In the genomic region with DNA sequence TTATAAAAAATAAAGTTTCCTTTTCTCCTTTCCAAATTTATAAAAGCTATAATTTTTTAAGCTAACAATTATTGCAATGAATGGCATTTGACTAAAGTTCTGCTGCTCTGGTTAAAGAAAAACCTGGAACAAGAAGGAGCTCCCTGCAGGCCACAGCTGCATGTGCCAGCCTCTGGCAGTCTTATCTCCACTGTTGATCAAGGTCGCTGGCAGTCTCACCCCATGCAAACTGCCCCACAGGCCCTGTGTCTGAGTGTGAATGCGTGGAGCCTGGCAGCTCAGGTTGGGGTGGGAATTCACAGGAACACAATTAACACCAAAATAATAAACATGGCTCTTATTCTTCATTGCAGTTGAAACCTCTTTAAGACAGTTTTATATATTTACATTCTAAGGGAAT, we compare ENCODE assay signal across 21 cellular contexts. TPM values are rescaled to one million over a fixed set of nuclear protein-coding genes. Genes with fewer than 3 reads are reported as not detected.
"Had no signal": no experiment of that assay in that cellular context is flagged by ENCODE, and none has a peak within 500 bp of the region (broad histone marks: within the 10 kb centered on the region; RNA-seq: fewer than 3 reads in every experiment).

No MANE protein-coding gene starts in this region.

- H3K4me3 Mint-ChIP-seq: activated CD4-positive, alpha-beta T cell treated with anti-CD3 and anti-CD28 coated beads, Interleukin-2, amount 10 ng/mL, durations not matched to agents 24 days and 14 days; activated CD8-positive, alpha-beta T cell treated with anti-CD3 and anti-CD28 coated beads, Interleukin-2, amount 10 ng/mL, durations not matched to agents 7 days and 5 days; activated naive CD4-positive, alpha-beta T cell treated with anti-CD3 and anti-CD28 coated beads, Interleukin-2, amount 10 ng/mL, durations not matched to agents 7 days and 5 days; activated naive CD8-positive, alpha-beta T cell treated with anti-CD3 and anti-CD28 coated beads, Interleukin-2, amount 50 U/mL, for 24 hours; activated T-cell treated with anti-CD3 and anti-CD28 coated beads, Interleukin-2, amount 50 U/mL, for 4 hours; natural killer cell; stimulated activated memory B cell treated with anti-CD40 and anti-IgM and Interleukin-4, amounts not matched to agents 10 μg/mL and 1 μg/mL and 100 μg/mL, for 72 hours had no signal

- H3K36me3 ChIP-seq: breast epithelium, neutrophil, sigmoid colon, spleen, thyroid gland had no signal

- ATAC-seq: activated CD8-positive, alpha-beta T cell treated with anti-CD3 and anti-CD28 coated beads, Interleukin-2, amount 10 ng/mL, durations not matched to agents 7 days and 5 days; activated naive CD8-positive, alpha-beta T cell treated with anti-CD3 and anti-CD28 coated beads, Interleukin-2, amount 50 U/mL, for 24 hours; activated T-cell treated with anti-CD3 and anti-CD28 coated beads, Interleukin-2, amount 50 U/mL, for 4 hours; natural killer cell; stimulated activated memory B cell treated with anti-CD40 and anti-IgM and Interleukin-4, amounts not matched to agents 10 μg/mL and 1 μg/mL and 100 μg/mL, for 72 hours had no signal

- H3K4me1 ChIP-seq: breast epithelium, parathyroid adenoma, spleen, thyroid gland had no signal

- H2AFZ ChIP-seq: parathyroid adenoma had no signal

- H3K36me3 Mint-ChIP-seq: activated naive CD4-positive, alpha-beta T cell treated with anti-CD3 and anti-CD28 coated beads, Interleukin-2, amount 10 ng/mL, durations not matched to agents 7 days and 5 days; natural killer cell; stimulated activated memory B cell treated with anti-CD40 and anti-IgM and Interleukin-4, amounts not matched to agents 10 μg/mL and 1 μg/mL and 100 μg/mL, for 72 hours had no signal

- FAIRE-seq: frontal cortex had no signal

- DNase-seq: activated CD4-positive, alpha-beta T cell treated with anti-CD3 and anti-CD28 coated beads, Interleukin-2, amount 10 ng/mL, durations not matched to agents 24 days and 14 days; activated CD8-positive, alpha-beta memory T cell treated with anti-CD3 and anti-CD28 coated beads, Interleukin-2, amount 50 U/mL, for 4 hours; activated CD8-positive, alpha-beta T cell treated with anti-CD3 and anti-CD28 coated beads, Interleukin-2, amount 10 ng/mL, durations not matched to agents 7 days and 5 days; activated naive CD4-positive, alpha-beta T cell treated with anti-CD3 and anti-CD28 coated beads, Interleukin-2, amount 10 ng/mL, durations not matched to agents 7 days and 5 days; activated naive CD8-positive, alpha-beta T cell treated with anti-CD3 and anti-CD28 coated beads, Interleukin-2, amount 50 U/mL, for 24 hours; activated T-cell treated with anti-CD3 and anti-CD28 coated beads, Interleukin-2, amount 50 U/mL, for 4 hours; aorta; erythroblast; natural killer cell; sigmoid colon; spleen; stimulated activated CD4-positive, alpha-beta T cell treated with anti-CD3 and anti-CD28 coated beads, Interleukin-4, amount 100 ng/mL, for 4 hours; T-helper 1 cell; T1000; thyroid gland had no signal

- H3K27ac Mint-ChIP-seq: activated CD4-positive, alpha-beta T cell treated with anti-CD3 and anti-CD28 coated beads, Interleukin-2, amount 10 ng/mL, durations not matched to agents 24 days and 14 days; activated CD8-positive, alpha-beta T cell treated with anti-CD3 and anti-CD28 coated beads, Interleukin-2, amount 10 ng/mL, durations not matched to agents 7 days and 5 days; activated naive CD4-positive, alpha-beta T cell treated with anti-CD3 and anti-CD28 coated beads, Interleukin-2, amount 10 ng/mL, durations not matched to agents 7 days and 5 days; activated naive CD8-positive, alpha-beta T cell treated with anti-CD3 and anti-CD28 coated beads, Interleukin-2, amount 50 U/mL, for 24 hours; natural killer cell; stimulated activated memory B cell treated with anti-CD40 and anti-IgM and Interleukin-4, amounts not matched to agents 10 μg/mL and 1 μg/mL and 100 μg/mL, for 72 hours had no signal

- H3K9ac ChIP-seq: parathyroid adenoma had no signal

- H3K27me3 ChIP-seq: breast epithelium, neutrophil, sigmoid colon, spleen, thyroid gland had no signal

- H3K4me1 Mint-ChIP-seq: activated CD4-positive, alpha-beta T cell treated with anti-CD3 and anti-CD28 coated beads, Interleukin-2, amount 10 ng/mL, durations not matched to agents 24 days and 14 days; activated naive CD4-positive, alpha-beta T cell treated with anti-CD3 and anti-CD28 coated beads, Interleukin-2, amount 10 ng/mL, durations not matched to agents 7 days and 5 days; activated naive CD8-positive, alpha-beta T cell treated with anti-CD3 and anti-CD28 coated beads, Interleukin-2, amount 50 U/mL, for 24 hours; natural killer cell; stimulated activated memory B cell treated with anti-CD40 and anti-IgM and Interleukin-4, amounts not matched to agents 10 μg/mL and 1 μg/mL and 100 μg/mL, for 72 hours had no signal

- H3K9me3 ChIP-seq: breast epithelium, neutrophil, sigmoid colon, spleen, thyroid gland had no signal

- H3K4me3 ChIP-seq: breast epithelium, coronary artery, sigmoid colon, spleen, thyroid gland had no signal

- H3K27ac ChIP-seq: breast epithelium, coronary artery, neutrophil, parathyroid adenoma, sigmoid colon, spleen, thyroid gland had no signal

- H3K79me2 ChIP-seq: parathyroid adenoma had no signal

- H3K9me3 Mint-ChIP-seq: activated CD4-positive, alpha-beta T cell treated with anti-CD3 and anti-CD28 coated beads, Interleukin-2, amount 10 ng/mL, durations not matched to agents 24 days and 14 days; activated naive CD4-positive, alpha-beta T cell treated with anti-CD3 and anti-CD28 coated beads, Interleukin-2, amount 10 ng/mL, durations not matched to agents 7 days and 5 days; activated naive CD8-positive, alpha-beta T cell treated with anti-CD3 and anti-CD28 coated beads, Interleukin-2, amount 50 U/mL, for 24 hours; activated T-cell treated with anti-CD3 and anti-CD28 coated beads, Interleukin-2, amount 50 U/mL, for 4 hours; stimulated activated memory B cell treated with anti-CD40 and anti-IgM and Interleukin-4, amounts not matched to agents 10 μg/mL and 1 μg/mL and 100 μg/mL, for 72 hours had no signal

- H3K27me3 Mint-ChIP-seq: activated CD4-positive, alpha-beta T cell treated with anti-CD3 and anti-CD28 coated beads, Interleukin-2, amount 10 ng/mL, durations not matched to agents 24 days and 14 days; activated naive CD4-positive, alpha-beta T cell treated with anti-CD3 and anti-CD28 coated beads, Interleukin-2, amount 10 ng/mL, durations not matched to agents 7 days and 5 days; stimulated activated memory B cell treated with anti-CD40 and anti-IgM and Interleukin-4, amounts not matched to agents 10 μg/mL and 1 μg/mL and 100 μg/mL, for 72 hours had no signal

RNA-seq across cellular contexts. Expression of a gene that starts 30.2 kb away (rescaled TPM):
- total RNA-seq: activated CD8-positive, alpha-beta T cell treated with anti-CD3 and anti-CD28 coated beads, Interleukin-2, amount 10 ng/mL, durations not matched to agents 7 days and 5 days; natural killer cell had no signal
- polyA plus RNA-seq: aorta had no signal
